In genomic region chr21:15472108-15472507, GRCh38 we compare ENCODE assay signal across 2 cellular contexts.
TF ChIP-seq lines count a peak whose summit lies in the region.

No MANE protein-coding gene starts in this region.

TF ChIP-seq in liver, 16 proteins besides CTCF, POLR2A, EP300 and RAD21 (continued from another document):
- TF ChIP-seq, protein P1, sequence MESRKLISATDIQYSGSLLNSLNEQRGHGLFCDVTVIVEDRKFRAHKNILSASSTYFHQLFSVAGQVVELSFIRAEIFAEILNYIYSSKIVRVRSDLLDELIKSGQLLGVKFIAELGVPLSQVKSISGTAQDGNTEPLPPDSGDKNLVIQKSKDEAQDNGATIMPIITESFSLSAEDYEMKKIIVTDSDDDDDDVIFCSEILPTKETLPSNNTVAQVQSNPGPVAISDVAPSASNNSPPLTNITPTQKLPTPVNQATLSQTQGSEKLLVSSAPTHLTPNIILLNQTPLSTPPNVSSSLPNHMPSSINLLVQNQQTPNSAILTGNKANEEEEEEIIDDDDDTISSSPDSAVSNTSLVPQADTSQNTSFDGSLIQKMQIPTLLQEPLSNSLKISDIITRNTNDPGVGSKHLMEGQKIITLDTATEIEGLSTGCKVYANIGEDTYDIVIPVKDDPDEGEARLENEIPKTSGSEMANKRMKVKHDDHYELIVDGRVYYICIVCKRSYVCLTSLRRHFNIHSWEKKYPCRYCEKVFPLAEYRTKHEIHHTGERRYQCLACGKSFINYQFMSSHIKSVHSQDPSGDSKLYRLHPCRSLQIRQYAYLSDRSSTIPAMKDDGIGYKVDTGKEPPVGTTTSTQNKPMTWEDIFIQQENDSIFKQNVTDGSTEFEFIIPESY (IDR thresholded peaks at IDR 0.05) = no peak
- TF ChIP-seq SP1 (IDR thresholded peaks at IDR 0.05) = peak; percentile 81
- peak in 1 of 2 donors; percentile 45 for TF ChIP-seq JUND (IDR thresholded peaks at IDR 0.05)
- peak; percentile 83 to 96 for TF ChIP-seq RXRA (IDR thresholded peaks at IDR 0.05)
- TF ChIP-seq HNF4G (IDR thresholded peaks at IDR 0.05) = peak; percentile 16

TF ChIP-seq in HepG2, 621 proteins besides CTCF, POLR2A, EP300 and RAD21 (continued from another document):
- TF ChIP-seq ZNF577 (CRISPR knock-in tag; IDR thresholded peaks at IDR 0.05; ENCODE audit: borderline replicate concordance, low read depth) (no peak), ZNF563 (CRISPR knock-in tag; IDR thresholded peaks at IDR 0.05) (no peak), ZNF205 (CRISPR knock-in tag; IDR thresholded peaks at IDR 0.05) (no peak), ZNF292 (CRISPR knock-in tag; IDR thresholded peaks at IDR 0.05; ENCODE audit: borderline replicate concordance, low read depth) (no peak)
